Comparison of ENCODE assay signal across 9 cellular contexts in the genomic region with DNA sequence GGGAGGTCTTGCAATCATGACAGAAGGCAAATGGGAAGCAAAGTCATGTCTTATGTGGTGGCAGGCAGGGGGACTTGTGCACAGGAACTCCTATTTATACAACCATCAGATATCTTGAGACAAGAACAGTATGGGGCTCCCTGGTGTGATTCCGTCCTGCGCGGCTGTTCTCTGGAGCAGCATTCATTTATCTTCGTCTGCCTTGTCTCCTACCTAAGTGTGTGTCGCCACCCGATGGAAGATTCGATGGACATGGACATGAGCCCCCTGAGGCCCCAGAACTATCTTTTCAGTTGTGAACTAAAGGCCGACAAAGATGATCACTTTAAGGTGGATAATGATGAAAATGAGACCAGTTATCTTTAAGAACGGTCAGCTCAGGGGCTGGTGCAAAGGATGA. TPM values are rescaled to one million over a fixed set of nuclear protein-coding genes. Genes with fewer than 3 reads are reported as not detected.
"Had no signal": no experiment of that assay in that cellular context is flagged by ENCODE, and none has a peak within 500 bp of the region (broad histone marks: within the 10 kb centered on the region; RNA-seq: fewer than 3 reads in every experiment).

No MANE protein-coding gene starts in this region.

RNA-seq across cellular contexts. Expression of a gene that starts 37.7 kb away (rescaled TPM):
- total RNA-seq: gastrocnemius medialis, kidney epithelial cell, left lung, lung microvascular endothelial cell, osteocyte, prostate gland, right atrium auricular region, suprapubic skin, WTC11 had no signal
